2 cellular contexts compared by ENCODE assay signal in the genomic region with DNA sequence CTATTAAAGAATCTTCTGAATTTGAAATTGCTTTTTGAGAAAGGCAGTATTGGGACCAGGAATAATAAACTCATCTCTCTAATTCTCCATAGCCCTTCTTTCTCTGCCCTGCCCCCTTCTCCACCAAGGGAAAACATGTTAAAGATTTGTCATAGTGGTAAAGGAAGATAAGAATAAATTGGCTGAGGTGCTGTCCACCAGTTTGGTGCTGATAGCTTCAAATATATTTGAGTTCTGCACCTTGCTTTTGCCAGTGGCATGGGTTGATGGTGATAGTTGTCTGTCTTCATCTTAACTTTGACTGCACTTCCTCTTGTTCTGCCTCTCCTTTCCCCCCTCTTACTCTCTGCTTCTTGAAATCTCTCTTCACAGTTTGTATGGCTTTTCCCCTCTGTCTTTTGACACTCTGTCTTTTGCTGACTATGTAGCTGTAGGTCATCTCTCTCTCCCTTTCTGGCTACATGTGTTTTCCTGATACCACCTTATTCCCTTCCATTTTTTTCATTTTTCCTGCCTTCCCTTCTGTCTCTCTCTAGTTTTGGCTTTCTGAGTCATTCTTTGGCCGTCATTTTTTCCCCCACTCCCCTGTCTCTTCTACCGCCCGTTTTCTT.
A peak's percentile ranks its signal among the peaks of the same experiment; 100 is the strongest.
TF ChIP-seq lines count a peak whose summit lies in the region.

No MANE protein-coding gene starts in this region.

TF ChIP-seq in SK-N-SH treated with all-trans-retinoic acid at 6 μM for 48 hours, 23 proteins besides CTCF, POLR2A, EP300 and RAD21 (continued from another document):
- TF ChIP-seq, protein P1, sequence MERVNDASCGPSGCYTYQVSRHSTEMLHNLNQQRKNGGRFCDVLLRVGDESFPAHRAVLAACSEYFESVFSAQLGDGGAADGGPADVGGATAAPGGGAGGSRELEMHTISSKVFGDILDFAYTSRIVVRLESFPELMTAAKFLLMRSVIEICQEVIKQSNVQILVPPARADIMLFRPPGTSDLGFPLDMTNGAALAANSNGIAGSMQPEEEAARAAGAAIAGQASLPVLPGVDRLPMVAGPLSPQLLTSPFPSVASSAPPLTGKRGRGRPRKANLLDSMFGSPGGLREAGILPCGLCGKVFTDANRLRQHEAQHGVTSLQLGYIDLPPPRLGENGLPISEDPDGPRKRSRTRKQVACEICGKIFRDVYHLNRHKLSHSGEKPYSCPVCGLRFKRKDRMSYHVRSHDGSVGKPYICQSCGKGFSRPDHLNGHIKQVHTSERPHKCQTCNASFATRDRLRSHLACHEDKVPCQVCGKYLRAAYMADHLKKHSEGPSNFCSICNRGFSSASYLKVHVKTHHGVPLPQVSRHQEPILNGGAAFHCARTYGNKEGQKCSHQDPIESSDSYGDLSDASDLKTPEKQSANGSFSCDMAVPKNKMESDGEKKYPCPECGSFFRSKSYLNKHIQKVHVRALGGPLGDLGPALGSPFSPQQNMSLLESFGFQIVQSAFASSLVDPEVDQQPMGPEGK (CRISPR knock-in tag; IDR thresholded peaks at IDR 0.05; ENCODE audit: borderline replicate concordance): no peak
- TF ChIP-seq TOX (CRISPR knock-in tag; IDR thresholded peaks at IDR 0.05; ENCODE audit: borderline replicate concordance): no peak

TF ChIP-seq in K562, 482 proteins besides CTCF, POLR2A, EP300 and RAD21 (continued from another document):
- TF ChIP-seq, protein P2, sequence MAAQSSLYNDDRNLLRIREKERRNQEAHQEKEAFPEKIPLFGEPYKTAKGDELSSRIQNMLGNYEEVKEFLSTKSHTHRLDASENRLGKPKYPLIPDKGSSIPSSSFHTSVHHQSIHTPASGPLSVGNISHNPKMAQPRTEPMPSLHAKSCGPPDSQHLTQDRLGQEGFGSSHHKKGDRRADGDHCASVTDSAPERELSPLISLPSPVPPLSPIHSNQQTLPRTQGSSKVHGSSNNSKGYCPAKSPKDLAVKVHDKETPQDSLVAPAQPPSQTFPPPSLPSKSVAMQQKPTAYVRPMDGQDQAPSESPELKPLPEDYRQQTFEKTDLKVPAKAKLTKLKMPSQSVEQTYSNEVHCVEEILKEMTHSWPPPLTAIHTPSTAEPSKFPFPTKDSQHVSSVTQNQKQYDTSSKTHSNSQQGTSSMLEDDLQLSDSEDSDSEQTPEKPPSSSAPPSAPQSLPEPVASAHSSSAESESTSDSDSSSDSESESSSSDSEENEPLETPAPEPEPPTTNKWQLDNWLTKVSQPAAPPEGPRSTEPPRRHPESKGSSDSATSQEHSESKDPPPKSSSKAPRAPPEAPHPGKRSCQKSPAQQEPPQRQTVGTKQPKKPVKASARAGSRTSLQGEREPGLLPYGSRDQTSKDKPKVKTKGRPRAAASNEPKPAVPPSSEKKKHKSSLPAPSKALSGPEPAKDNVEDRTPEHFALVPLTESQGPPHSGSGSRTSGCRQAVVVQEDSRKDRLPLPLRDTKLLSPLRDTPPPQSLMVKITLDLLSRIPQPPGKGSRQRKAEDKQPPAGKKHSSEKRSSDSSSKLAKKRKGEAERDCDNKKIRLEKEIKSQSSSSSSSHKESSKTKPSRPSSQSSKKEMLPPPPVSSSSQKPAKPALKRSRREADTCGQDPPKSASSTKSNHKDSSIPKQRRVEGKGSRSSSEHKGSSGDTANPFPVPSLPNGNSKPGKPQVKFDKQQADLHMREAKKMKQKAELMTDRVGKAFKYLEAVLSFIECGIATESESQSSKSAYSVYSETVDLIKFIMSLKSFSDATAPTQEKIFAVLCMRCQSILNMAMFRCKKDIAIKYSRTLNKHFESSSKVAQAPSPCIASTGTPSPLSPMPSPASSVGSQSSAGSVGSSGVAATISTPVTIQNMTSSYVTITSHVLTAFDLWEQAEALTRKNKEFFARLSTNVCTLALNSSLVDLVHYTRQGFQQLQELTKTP (IDR thresholded peaks at IDR 0.05; ENCODE audit: low read depth in 1 of 2, partially characterized antibody in 2 of 2): peak in 1 of 2 experiments; percentile 73
- TF ChIP-seq RCOR1 (IDR thresholded peaks at IDR 0.05; ENCODE audit: borderline replicate concordance in 1 of 2, low read depth in 2 of 2, low read length in 2 of 2): peak in 1 of 2 experiments; percentile 85; a peak in 2 of 4 replicates
- 0 out of 2 replicates have a peak, but pooled peaks have one; percentile 9 for TF ChIP-seq NCOR1 (IDR thresholded peaks at IDR 0.05)
- TF ChIP-seq SMARCB1 (IDR thresholded peaks at IDR 0.05; ENCODE audit: insufficient read length, low read depth): no peak
- TF ChIP-seq PHF21A (IDR thresholded peaks at IDR 0.05; ENCODE audit: borderline replicate concordance, low read depth): no peak
- TF ChIP-seq, protein P3, sequence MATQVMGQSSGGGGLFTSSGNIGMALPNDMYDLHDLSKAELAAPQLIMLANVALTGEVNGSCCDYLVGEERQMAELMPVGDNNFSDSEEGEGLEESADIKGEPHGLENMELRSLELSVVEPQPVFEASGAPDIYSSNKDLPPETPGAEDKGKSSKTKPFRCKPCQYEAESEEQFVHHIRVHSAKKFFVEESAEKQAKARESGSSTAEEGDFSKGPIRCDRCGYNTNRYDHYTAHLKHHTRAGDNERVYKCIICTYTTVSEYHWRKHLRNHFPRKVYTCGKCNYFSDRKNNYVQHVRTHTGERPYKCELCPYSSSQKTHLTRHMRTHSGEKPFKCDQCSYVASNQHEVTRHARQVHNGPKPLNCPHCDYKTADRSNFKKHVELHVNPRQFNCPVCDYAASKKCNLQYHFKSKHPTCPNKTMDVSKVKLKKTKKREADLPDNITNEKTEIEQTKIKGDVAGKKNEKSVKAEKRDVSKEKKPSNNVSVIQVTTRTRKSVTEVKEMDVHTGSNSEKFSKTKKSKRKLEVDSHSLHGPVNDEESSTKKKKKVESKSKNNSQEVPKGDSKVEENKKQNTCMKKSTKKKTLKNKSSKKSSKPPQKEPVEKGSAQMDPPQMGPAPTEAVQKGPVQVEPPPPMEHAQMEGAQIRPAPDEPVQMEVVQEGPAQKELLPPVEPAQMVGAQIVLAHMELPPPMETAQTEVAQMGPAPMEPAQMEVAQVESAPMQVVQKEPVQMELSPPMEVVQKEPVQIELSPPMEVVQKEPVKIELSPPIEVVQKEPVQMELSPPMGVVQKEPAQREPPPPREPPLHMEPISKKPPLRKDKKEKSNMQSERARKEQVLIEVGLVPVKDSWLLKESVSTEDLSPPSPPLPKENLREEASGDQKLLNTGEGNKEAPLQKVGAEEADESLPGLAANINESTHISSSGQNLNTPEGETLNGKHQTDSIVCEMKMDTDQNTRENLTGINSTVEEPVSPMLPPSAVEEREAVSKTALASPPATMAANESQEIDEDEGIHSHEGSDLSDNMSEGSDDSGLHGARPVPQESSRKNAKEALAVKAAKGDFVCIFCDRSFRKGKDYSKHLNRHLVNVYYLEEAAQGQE (CRISPR knock-in tag; IDR thresholded peaks at IDR 0.05; ENCODE audit: low read depth): peak; percentile 94
- TF ChIP-seq TCF3 (CRISPR knock-in tag; IDR thresholded peaks at IDR 0.05): peak; percentile 53; the same call in 1 of the 2 replicates
- no peak for TF ChIP-seq RBM22 (IDR thresholded peaks at IDR 0.05; ENCODE audit: low read depth, low read length, poor library complexity, severe bottlenecking)
- TF ChIP-seq ZNF197 (CRISPR knock-in tag; IDR thresholded peaks at IDR 0.05; ENCODE audit: low read depth): 0 out of 2 replicates have a peak, but pooled peaks have one; percentile 58
- peak; percentile 47 for TF ChIP-seq CBFA2T2 (conservative IDR thresholded peaks at IDR 0.05)
- TF ChIP-seq, protein P4, sequence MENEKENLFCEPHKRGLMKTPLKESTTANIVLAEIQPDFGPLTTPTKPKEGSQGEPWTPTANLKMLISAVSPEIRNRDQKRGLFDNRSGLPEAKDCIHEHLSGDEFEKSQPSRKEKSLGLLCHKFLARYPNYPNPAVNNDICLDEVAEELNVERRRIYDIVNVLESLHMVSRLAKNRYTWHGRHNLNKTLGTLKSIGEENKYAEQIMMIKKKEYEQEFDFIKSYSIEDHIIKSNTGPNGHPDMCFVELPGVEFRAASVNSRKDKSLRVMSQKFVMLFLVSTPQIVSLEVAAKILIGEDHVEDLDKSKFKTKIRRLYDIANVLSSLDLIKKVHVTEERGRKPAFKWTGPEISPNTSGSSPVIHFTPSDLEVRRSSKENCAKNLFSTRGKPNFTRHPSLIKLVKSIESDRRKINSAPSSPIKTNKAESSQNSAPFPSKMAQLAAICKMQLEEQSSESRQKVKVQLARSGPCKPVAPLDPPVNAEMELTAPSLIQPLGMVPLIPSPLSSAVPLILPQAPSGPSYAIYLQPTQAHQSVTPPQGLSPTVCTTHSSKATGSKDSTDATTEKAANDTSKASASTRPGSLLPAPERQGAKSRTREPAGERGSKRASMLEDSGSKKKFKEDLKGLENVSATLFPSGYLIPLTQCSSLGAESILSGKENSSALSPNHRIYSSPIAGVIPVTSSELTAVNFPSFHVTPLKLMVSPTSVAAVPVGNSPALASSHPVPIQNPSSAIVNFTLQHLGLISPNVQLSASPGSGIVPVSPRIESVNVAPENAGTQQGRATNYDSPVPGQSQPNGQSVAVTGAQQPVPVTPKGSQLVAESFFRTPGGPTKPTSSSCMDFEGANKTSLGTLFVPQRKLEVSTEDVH (IDR thresholded peaks at IDR 0.05; ENCODE audit: low read depth, partially characterized antibody): no peak
- TF ChIP-seq CXXC5 (CRISPR knock-in tag; IDR thresholded peaks at IDR 0.05): peak; percentile 25; the same call in 1 of the 2 replicates
- TF ChIP-seq ZNF79 (CRISPR knock-in tag; IDR thresholded peaks at IDR 0.05; ENCODE audit: low read depth): no peak
- TF ChIP-seq RBM25 (IDR thresholded peaks at IDR 0.05; ENCODE audit: low read depth, low read length, severe bottlenecking): no peak
- peak; percentile 98 for TF ChIP-seq EHMT2 (IDR thresholded peaks at IDR 0.05)
- TF ChIP-seq CBX2 (IDR thresholded peaks at IDR 0.05; ENCODE audit: insufficient read depth, low read length, poor library complexity, severe bottlenecking): no peak
- TF ChIP-seq DMBX1 (CRISPR knock-in tag; IDR thresholded peaks at IDR 0.05; ENCODE audit: borderline replicate concordance): 0 out of 2 replicates have a peak, but pooled peaks have one; percentile 50
- TF ChIP-seq, protein P5, sequence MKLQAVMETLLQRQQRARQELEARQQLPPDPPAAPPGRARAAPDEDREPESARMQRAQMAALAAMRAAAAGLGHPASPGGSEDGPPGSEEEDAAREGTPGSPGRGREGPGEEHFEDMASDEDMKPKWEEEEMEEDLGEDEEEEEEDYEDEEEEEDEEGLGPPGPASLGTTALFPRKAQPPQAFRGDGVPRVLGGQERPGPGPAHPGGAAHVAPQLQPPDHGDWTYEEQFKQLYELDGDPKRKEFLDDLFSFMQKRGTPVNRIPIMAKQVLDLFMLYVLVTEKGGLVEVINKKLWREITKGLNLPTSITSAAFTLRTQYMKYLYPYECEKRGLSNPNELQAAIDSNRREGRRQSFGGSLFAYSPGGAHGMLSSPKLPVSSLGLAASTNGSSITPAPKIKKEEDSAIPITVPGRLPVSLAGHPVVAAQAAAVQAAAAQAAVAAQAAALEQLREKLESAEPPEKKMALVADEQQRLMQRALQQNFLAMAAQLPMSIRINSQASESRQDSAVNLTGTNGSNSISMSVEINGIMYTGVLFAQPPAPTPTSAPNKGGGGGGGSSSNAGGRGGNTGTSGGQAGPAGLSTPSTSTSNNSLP (IDR thresholded peaks at IDR 0.05; ENCODE audit: borderline replicate concordance, low read depth, low read length): peak; percentile 58; the same call in 1 of the 2 replicates
